14 cellular contexts compared by ENCODE assay signal in the genomic region with DNA sequence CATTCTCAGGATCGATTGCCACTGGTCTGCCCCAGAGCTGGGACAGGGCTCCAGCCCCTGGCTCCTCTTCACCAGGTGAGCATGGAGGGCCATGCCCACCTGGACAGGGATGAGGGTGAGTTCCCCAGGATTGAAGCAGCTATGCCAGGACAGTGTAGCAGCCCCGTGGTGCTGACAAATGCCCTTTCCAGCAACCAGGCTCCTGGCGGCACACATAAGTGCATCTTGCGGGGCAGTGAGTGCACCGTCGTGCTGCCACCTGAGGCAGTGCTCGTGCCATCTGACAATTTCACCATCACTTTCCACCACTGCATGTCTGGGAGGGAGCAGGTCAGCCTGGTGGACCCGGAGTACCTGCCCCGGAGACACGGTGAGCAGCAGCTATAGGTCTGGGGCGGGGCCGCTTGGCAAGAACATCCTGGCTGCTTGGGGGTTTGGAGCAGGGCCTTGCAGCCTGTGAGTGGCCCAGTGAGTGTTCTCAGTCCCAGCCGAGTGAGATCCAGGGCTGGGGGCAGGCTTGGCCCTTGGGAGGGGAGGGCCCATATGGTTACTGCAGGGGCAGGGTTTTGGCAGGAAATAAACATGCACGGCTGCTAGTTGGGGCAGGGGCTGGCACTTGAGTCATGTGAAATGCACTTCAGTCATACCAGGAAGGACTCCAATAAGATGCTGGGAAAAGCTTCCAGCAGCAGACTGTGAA. TPM values are rescaled to one million over a fixed set of nuclear protein-coding genes. Genes with fewer than 3 reads are reported as not detected.
DNase-seq lines count a peak whose midpoint lies in the region; ATAC-seq and TF ChIP-seq lines count a peak whose summit lies in the region.
"Had no signal": no experiment of that assay in that cellular context is flagged by ENCODE, and none has a peak within 500 bp of the region (broad histone marks: within the 10 kb centered on the region; RNA-seq: fewer than 3 reads in every experiment).

No MANE protein-coding gene starts in this region.

- no peaks in the 10 kb centered on the region for H3K36me3 ChIP-seq in RWPE2 (ENCODE audit: low read depth)

- peaks cover 12% of the 10 kb centered on the region for H3K36me3 Mint-ChIP-seq in activated naive CD4-positive, alpha-beta T cell treated with anti-CD3 and anti-CD28 coated beads, Interleukin-2, amount 10 ng/mL, durations not matched to agents 7 days and 5 days
- H3K36me3 Mint-ChIP-seq in progenitor cell of endocrine pancreas (ENCODE audit: insufficient read depth), result no peaks in the 10 kb centered on the region
- H3K36me3 Mint-ChIP-seq: CD8-positive, alpha-beta T cell had no signal

- ATAC-seq in RWPE2 (ENCODE audit: low read depth), result peak; percentile 27; the same call in 2 of the 3 replicates
- ATAC-seq: CD8-positive, alpha-beta T cell had no signal

- no peaks in the 10 kb centered on the region for H3K4me1 ChIP-seq in RWPE2 (ENCODE audit: insufficient read depth, poor library complexity, severe bottlenecking)

- no peaks in the 10 kb centered on the region for H3K9me3 Mint-ChIP-seq in activated naive CD4-positive, alpha-beta T cell treated with anti-CD3 and anti-CD28 coated beads, Interleukin-2, amount 10 ng/mL, durations not matched to agents 7 days and 5 days
- peaks cover 5% of the 10 kb centered on the region for H3K9me3 Mint-ChIP-seq in progenitor cell of endocrine pancreas (ENCODE audit: low read depth)
- H3K9me3 Mint-ChIP-seq: CD8-positive, alpha-beta T cell had no signal

- CTCF ChIA-PET in activated naive CD4-positive, alpha-beta T cell treated with anti-CD3 and anti-CD28 coated beads, Interleukin-2, amount 10 ng/mL, durations not matched to agents 7 days and 5 days (lab: Charles Lee), result no interaction called here

- no peaks in the 10 kb centered on the region for H3K27me3 ChIP-seq in RWPE2 (ENCODE audit: insufficient read depth, poor library complexity, severe bottlenecking)

- H3K4me3 ChIP-seq in RWPE2 (ENCODE audit: severe bottlenecking), result no peak overlapping the region
- H3K4me3 ChIP-seq in coronary artery, result no peak overlapping the region

- no peak for DNase-seq in activated naive CD4-positive, alpha-beta T cell treated with anti-CD3 and anti-CD28 coated beads, Interleukin-2, amount 10 ng/mL, durations not matched to agents 7 days and 5 days
- DNase-seq in activated naive CD4-positive, alpha-beta T cell (lab: John Stamatoyannopoulos, UW), result no peak
- DNase-seq in RWPE2 (ENCODE audit: low spot score) (no peak), epithelial cell of prostate (ENCODE audit: low read depth, low spot score) (no peak), coronary artery (ENCODE audit: low spot score) (no peak), NCI-H2029 (lab: John Stamatoyannopoulos, UW) (no peak), progenitor cell of endocrine pancreas (ENCODE audit: low spot score, unreplicated experiment) (no peak)
- DNase-seq: ACHN; CD8-positive, alpha-beta T cell; GF-D8; Karpas-422; NCI-H1417 treated with DMSO at 0.1 percent for 48 hours; NCI-H2081 treated with DMSO at 0.1 percent for 48 hours; NCI-H526 treated with DMSO at 0.1 percent for 48 hours had no signal

- peak overlapping the region; percentile 11 for H3K27ac ChIP-seq in RWPE2 (ENCODE audit: poor library complexity, severe bottlenecking)
- H3K27ac ChIP-seq in epithelial cell of prostate, result peak overlapping the region; percentile 66
- no peak overlapping the region for H3K27ac ChIP-seq in coronary artery

- no peak for TF ChIP-seq CTCF in RWPE2 (IDR thresholded peaks at IDR 0.05; ENCODE audit: poor library complexity, severe bottlenecking)
- TF ChIP-seq CTCF in coronary artery (IDR thresholded peaks at IDR 0.05), result no peak
- TF ChIP-seq CTCF in progenitor cell of endocrine pancreas (IDR thresholded peaks at IDR 0.05; ENCODE audit: unreplicated experiment), result no peak

- no peaks in the 10 kb centered on the region for H3K9me3 ChIP-seq in RWPE2 (ENCODE audit: severe bottlenecking)

- H3K27ac Mint-ChIP-seq in activated naive CD4-positive, alpha-beta T cell treated with anti-CD3 and anti-CD28 coated beads, Interleukin-2, amount 10 ng/mL, durations not matched to agents 7 days and 5 days, result peak overlapping the region; percentile 83
- no peak overlapping the region for H3K27ac Mint-ChIP-seq in progenitor cell of endocrine pancreas
- H3K27ac Mint-ChIP-seq: CD8-positive, alpha-beta T cell had no signal

- no peaks in the 10 kb centered on the region for H3K27me3 Mint-ChIP-seq in activated naive CD4-positive, alpha-beta T cell treated with anti-CD3 and anti-CD28 coated beads, Interleukin-2, amount 10 ng/mL, durations not matched to agents 7 days and 5 days
- no peaks in the 10 kb centered on the region for H3K27me3 Mint-ChIP-seq in progenitor cell of endocrine pancreas

- H3K4me1 Mint-ChIP-seq in activated naive CD4-positive, alpha-beta T cell treated with anti-CD3 and anti-CD28 coated beads, Interleukin-2, amount 10 ng/mL, durations not matched to agents 7 days and 5 days, result peaks cover 62% of the 10 kb centered on the region
- H3K4me1 Mint-ChIP-seq in progenitor cell of endocrine pancreas (ENCODE audit: low read depth), result no peaks in the 10 kb centered on the region

- H3K4me3 Mint-ChIP-seq in activated naive CD4-positive, alpha-beta T cell treated with anti-CD3 and anti-CD28 coated beads, Interleukin-2, amount 10 ng/mL, durations not matched to agents 7 days and 5 days, result no peak overlapping the region
- H3K4me3 Mint-ChIP-seq in progenitor cell of endocrine pancreas (ENCODE audit: low read depth), result no peak overlapping the region
- H3K4me3 Mint-ChIP-seq: CD8-positive, alpha-beta T cell had no signal

RNA-seq across cellular contexts. Expression of gene IL9R, which starts 6.1 kb away (rescaled TPM):
- total RNA-seq in progenitor cell of endocrine pancreas, result 0.13 TPM in 1 of 2 replicates, not detected in the other

Comparison
In these comparisons a context has a peak if more than half of its experiments do, and no peak if none do; other contexts are left out.
1. H3K27ac ChIP-seq: peak in RWPE2 (single experiment) and epithelial cell of prostate (single experiment); none in coronary artery (0 of 2).